In genomic region chr20:19975436-19975799, GRCh38 we compare ENCODE assay signal across 10 cellular contexts. TPM values are rescaled to one million over a fixed set of nuclear protein-coding genes. Genes with fewer than 3 reads are reported as not detected.
A peak's percentile ranks its signal among the peaks of the same experiment; 100 is the strongest.
DNase-seq lines count a peak whose midpoint lies in the region; ATAC-seq, FAIRE-seq and TF ChIP-seq lines count a peak whose summit lies in the region.
"Had no signal": no experiment of that assay in that cellular context is flagged by ENCODE, and none has a peak within 500 bp of the region (broad histone marks: within the 10 kb centered on the region; RNA-seq: fewer than 3 reads in every experiment).

No MANE protein-coding gene starts in this region.

- peak overlapping the region; percentile 89 for H3K9ac ChIP-seq in skeletal muscle satellite cell (ENCODE audit: low read depth, low read length)

- DNase-seq in ELR (ENCODE audit: low read depth) (peak; percentile 67), amniotic epithelial cell (ENCODE audit: low read depth) (peak; percentile 67), right atrium auricular region (ENCODE audit: low spot score) (no peak), GM19239 (ENCODE audit: insufficient read length, low spot score) (no peak), NCI-H82 (lab: John Stamatoyannopoulos, UW) (no peak)
- DNase-seq in effector CD4-positive, alpha-beta T cell: no peak
- DNase-seq: effector memory CD4-positive, alpha-beta T cell; stimulated activated CD4-positive, alpha-beta T cell treated with anti-CD3 and anti-CD28 coated beads, Interleukin-4, amount 100 ng/mL, for 1 hour had no signal

- no peak for FAIRE-seq in GM19239 (lab: Jason Lieb, UNC)

- H3K4me1 ChIP-seq in right atrium auricular region (peaks cover 0 to 73% of the 10 kb centered on the region in 2 donors), skeletal muscle satellite cell (ENCODE audit: control insufficient read depth, insufficient read depth, low read length) (peaks cover 33% of the 10 kb centered on the region)

- no peaks in the 10 kb centered on the region for H3K27me3 ChIP-seq in right atrium auricular region
- no peaks in the 10 kb centered on the region for H3K27me3 ChIP-seq in skeletal muscle satellite cell (ENCODE audit: control insufficient read depth, insufficient read depth, low read length)

- peak overlapping the region; percentile 94 for H3K4me2 ChIP-seq in skeletal muscle satellite cell (ENCODE audit: low read length)

- H3K9me3 ChIP-seq in right atrium auricular region (no peaks in the 10 kb centered on the region), skeletal muscle satellite cell (replicated peaks; ENCODE audit: low read length) (no peaks in the 10 kb centered on the region)

- H3K36me3 ChIP-seq in right atrium auricular region (peaks cover 6% of the 10 kb centered on the region), skeletal muscle satellite cell (ENCODE audit: insufficient read depth, low read length) (peaks cover 10% of the 10 kb centered on the region)

- H3K4me3 ChIP-seq in right atrium auricular region: peak overlapping the region; percentile 51 to 59
- peak overlapping the region; percentile 90 for H3K4me3 ChIP-seq in skeletal muscle satellite cell (ENCODE audit: low read length)

- no peak for ATAC-seq in GM18511 (IDR thresholded peaks at IDR 0.05; ENCODE audit: unreplicated experiment)

- H3K27ac ChIP-seq in right atrium auricular region: peak overlapping the region; percentile 90 to 95

- TF ChIP-seq CTCF in right atrium auricular region (IDR thresholded peaks at IDR 0.05): no peak

RNA-seq across cellular contexts. Expression of gene NAA20, which starts 41.7 kb away (rescaled TPM):
- 10 to 100 TPM; 32.2 to 33.8 TPM for total RNA-seq in right atrium auricular region
- 45.4 and 52.5 TPM in 2 replicates for total RNA-seq in skeletal muscle satellite cell (2012; rRNA removed)

Comparison
In these comparisons a context has a peak if more than half of its experiments do, and no peak if none do; other contexts are left out.
1. DNase-seq: peak in ELR (single experiment) and amniotic epithelial cell (single experiment); none in right atrium auricular region (single experiment), effector CD4-positive, alpha-beta T cell (single experiment), GM19239 (single experiment) and NCI-H82 (single experiment).